In the genomic region with DNA sequence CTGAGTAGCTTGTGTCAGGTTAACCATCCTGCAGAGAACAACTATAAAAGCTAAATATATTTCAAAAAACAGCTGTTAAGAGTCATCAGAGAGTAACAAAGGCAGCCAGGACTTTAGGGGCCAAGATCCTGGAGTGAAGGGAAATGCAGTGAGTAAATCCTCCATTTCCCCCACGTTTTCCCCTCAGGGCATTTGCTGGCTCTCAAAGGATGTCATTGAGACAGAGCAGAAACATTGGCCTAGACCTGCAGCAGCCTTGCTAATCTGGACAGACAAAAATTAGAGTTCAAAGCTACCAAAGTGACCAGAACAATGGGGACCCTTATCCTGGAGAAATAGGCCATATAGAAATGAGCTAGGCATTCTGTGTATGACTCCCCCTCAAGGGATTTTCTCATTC, we compare ENCODE assay signal across 27 cellular contexts. TPM values are rescaled to one million over a fixed set of nuclear protein-coding genes. Genes with fewer than 3 reads are reported as not detected.
DNase-seq lines count a peak whose midpoint lies in the region; TF ChIP-seq lines count a peak whose summit lies in the region.
"Had no signal": no experiment of that assay in that cellular context is flagged by ENCODE, and none has a peak within 500 bp of the region (broad histone marks: within the 10 kb centered on the region; RNA-seq: fewer than 3 reads in every experiment).

No MANE protein-coding gene starts in this region.

- no peak for TF ChIP-seq CTCF in endodermal cell (conservative IDR thresholded peaks at IDR 0.05)
- TF ChIP-seq CTCF in neural crest cell (conservative IDR thresholded peaks at IDR 0.05): no peak

- H3K9me3 Mint-ChIP-seq in endodermal cell (no peaks in the 10 kb centered on the region), neural crest cell (peaks cover 2% of the 10 kb centered on the region)
- H3K9me3 Mint-ChIP-seq: activated CD4-positive, alpha-beta T cell treated with anti-CD3 and anti-CD28 coated beads, Interleukin-2, amount 10 ng/mL, durations not matched to agents 24 days and 14 days had no signal

- H3K27ac ChIP-seq in endodermal cell (ENCODE audit: low read depth, low read length): no peak overlapping the region
- H3K27ac ChIP-seq: body of pancreas, C4-2B, epithelial cell of prostate, right lobe of liver, upper lobe of right lung, VCaP had no signal

- H3K27me3 Mint-ChIP-seq in endodermal cell (ENCODE audit: insufficient read depth) (peaks cover 20% of the 10 kb centered on the region), neural crest cell (ENCODE audit: low read depth) (no peaks in the 10 kb centered on the region)

- H3K36me3 ChIP-seq in NT2/D1 (ENCODE audit: insufficient read depth, insufficient read length, low read length): no peaks in the 10 kb centered on the region
- H3K36me3 ChIP-seq in endodermal cell (ENCODE audit: control insufficient read depth, insufficient read depth, low read length): no peaks in the 10 kb centered on the region
- H3K36me3 ChIP-seq: right lobe of liver, upper lobe of right lung had no signal

- no peak overlapping the region for H3K9ac ChIP-seq in NT2/D1 (ENCODE audit: insufficient read length, low read depth)
- no peak overlapping the region for H3K9ac ChIP-seq in endodermal cell (ENCODE audit: extremely low read depth, low read length, poor library complexity, severe bottlenecking)

- no peaks in the 10 kb centered on the region for H3K9me3 ChIP-seq in NT2/D1 (ENCODE audit: insufficient read depth, low read length)
- no peaks in the 10 kb centered on the region for H3K9me3 ChIP-seq in endodermal cell (ENCODE audit: control insufficient read depth, low read length)
- H3K9me3 ChIP-seq: body of pancreas, right lobe of liver, upper lobe of right lung had no signal

- no peak overlapping the region for H3K4me3 ChIP-seq in NT2/D1 (ENCODE audit: insufficient read length, low read depth)
- H3K4me3 ChIP-seq in endodermal cell (ENCODE audit: low read length): no peak overlapping the region
- H3K4me3 ChIP-seq: body of pancreas, right lobe of liver, upper lobe of right lung had no signal

- no peak overlapping the region for H3K4me3 Mint-ChIP-seq in endodermal cell
- peak overlapping the region; percentile 44 for H3K4me3 Mint-ChIP-seq in neural crest cell
- H3K4me3 Mint-ChIP-seq: activated CD4-positive, alpha-beta T cell treated with anti-CD3 and anti-CD28 coated beads, Interleukin-2, amount 10 ng/mL, durations not matched to agents 24 days and 14 days; stimulated activated effector memory CD8-positive, alpha-beta T cell treated with anti-CD3 and anti-CD28 coated beads, Interleukin-12 subunit alpha, Interleukin-12 subunit beta, amount 100 ng/mL, for 72 hours had no signal

- no peaks in the 10 kb centered on the region for H3K36me3 Mint-ChIP-seq in endodermal cell (ENCODE audit: low read depth)
- no peaks in the 10 kb centered on the region for H3K36me3 Mint-ChIP-seq in neural crest cell (ENCODE audit: low read depth)
- H3K36me3 Mint-ChIP-seq: stimulated activated effector memory CD8-positive, alpha-beta T cell treated with anti-CD3 and anti-CD28 coated beads, Interleukin-12 subunit alpha, Interleukin-12 subunit beta, amount 100 ng/mL, for 72 hours had no signal

- 37 to 50% methylated on average over 1 of the region's 1 CpG for WGBS in endodermal cell (ENCODE audit: insufficient coverage in 1 of 2, insufficient read length in 1 of 2), 2 experiments

- no peaks in the 10 kb centered on the region for H3K4me1 ChIP-seq in NT2/D1 (ENCODE audit: insufficient read depth, insufficient read length)
- no peaks in the 10 kb centered on the region for H3K4me1 ChIP-seq in endodermal cell (ENCODE audit: control insufficient read depth, insufficient read depth, low read length)
- H3K4me1 ChIP-seq: upper lobe of right lung had no signal

- H3K27ac Mint-ChIP-seq in endodermal cell (no peak overlapping the region), neural crest cell (ENCODE audit: unreplicated experiment) (peak overlapping the region; percentile 83)
- H3K27ac Mint-ChIP-seq: activated CD4-positive, alpha-beta T cell treated with anti-CD3 and anti-CD28 coated beads, Interleukin-2, amount 10 ng/mL, durations not matched to agents 24 days and 14 days; stimulated activated effector memory CD8-positive, alpha-beta T cell treated with anti-CD3 and anti-CD28 coated beads, Interleukin-12 subunit alpha, Interleukin-12 subunit beta, amount 100 ng/mL, for 72 hours had no signal

- H3K4me1 Mint-ChIP-seq in endodermal cell (peaks cover 4% of the 10 kb centered on the region), neural crest cell (peaks cover 36% of the 10 kb centered on the region)
- H3K4me1 Mint-ChIP-seq: activated CD4-positive, alpha-beta T cell treated with anti-CD3 and anti-CD28 coated beads, Interleukin-2, amount 10 ng/mL, durations not matched to agents 24 days and 14 days; stimulated activated effector memory CD8-positive, alpha-beta T cell treated with anti-CD3 and anti-CD28 coated beads, Interleukin-12 subunit alpha, Interleukin-12 subunit beta, amount 100 ng/mL, for 72 hours had no signal

- H3K27me3 ChIP-seq in NT2/D1 (ENCODE audit: insufficient read depth, insufficient read length): peaks cover 3% of the 10 kb centered on the region
- no peaks in the 10 kb centered on the region for H3K27me3 ChIP-seq in endodermal cell (ENCODE audit: control insufficient read depth, insufficient read depth, low read length, poor library complexity, severe bottlenecking)
- H3K27me3 ChIP-seq: body of pancreas, right lobe of liver had no signal

- peak; percentile 50 for DNase-seq in ELF-1 (ENCODE audit: low read depth, low spot score)
- peak; percentile 63 for DNase-seq in NT2/D1 (ENCODE audit: low read depth, low spot score)
- DNase-seq in endodermal cell: peak; percentile 37
- DNase-seq in neural crest cell (ENCODE audit: low read depth, low spot score): peak; percentile 67
- DNase-seq in RPMI8226: no peak
- no peak for DNase-seq in activated CD4-positive, CD25-positive, alpha-beta regulatory T cell (lab: John Stamatoyannopoulos, UW)
- DNase-seq in NCI-H2227 treated with DMSO at 0.1 percent for 48 hours (lab: John Stamatoyannopoulos, UW): no peak
- DNase-seq in NCI-H2029 (lab: John Stamatoyannopoulos, UW): no peak
- DNase-seq: activated CD4-positive, alpha-beta T cell treated with anti-CD3 and anti-CD28 coated beads, Interleukin-2, amount 10 ng/mL, durations not matched to agents 24 days and 14 days; activated gamma-delta T cell; activated T-cell treated with anti-CD3 and anti-CD28 coated beads, Interleukin-2, amount 50 U/mL, for 1 hour; body of pancreas; DMS79 treated with DMSO at 0.1 percent for 48 hours; head of caudate nucleus; KBM-7; NCI-H1417 treated with DMSO at 0.1 percent for 48 hours; NCI-H524; right lobe of liver; stimulated activated CD4-positive, alpha-beta T cell treated with anti-CD3 and anti-CD28 coated beads, Interleukin-12 subunit alpha, Interleukin-12 subunit beta, amount 100 ng/mL, for 4 hours; stimulated activated CD4-positive, alpha-beta T cell treated with anti-CD3 and anti-CD28 coated beads, Interleukin-4, amount 100 ng/mL, for 1 hour; substantia nigra; T-helper 2 cell; upper lobe of right lung had no signal

RNA-seq across cellular contexts. Expression of a gene that starts 21.1 kb away (rescaled TPM):
- 1 to 10 TPM; 1.0 to 2.4 TPM for total RNA-seq in endodermal cell
- 5.7 TPM for polyA plus RNA-seq in endodermal cell (2013, experiment 1 of 2)
- 4.6 TPM for polyA plus RNA-seq in endodermal cell (2013, experiment 2 of 2)
- total RNA-seq in neural crest cell: 7.3 and 8.4 TPM in 2 replicates

Comparison
In these comparisons a context has a peak if more than half of its experiments do, and no peak if none do; other contexts are left out.
1. DNase-seq: peak in ELF-1 (single experiment), NT2/D1 (single experiment), endodermal cell (single experiment) and neural crest cell (single experiment); none in RPMI8226 (single experiment), activated CD4-positive, CD25-positive, alpha-beta regulatory T cell (0 of 4), NCI-H2227 treated with DMSO at 0.1 percent for 48 hours (single experiment) and NCI-H2029 (single experiment).